8 cellular contexts compared by ENCODE assay signal in the genomic region with DNA sequence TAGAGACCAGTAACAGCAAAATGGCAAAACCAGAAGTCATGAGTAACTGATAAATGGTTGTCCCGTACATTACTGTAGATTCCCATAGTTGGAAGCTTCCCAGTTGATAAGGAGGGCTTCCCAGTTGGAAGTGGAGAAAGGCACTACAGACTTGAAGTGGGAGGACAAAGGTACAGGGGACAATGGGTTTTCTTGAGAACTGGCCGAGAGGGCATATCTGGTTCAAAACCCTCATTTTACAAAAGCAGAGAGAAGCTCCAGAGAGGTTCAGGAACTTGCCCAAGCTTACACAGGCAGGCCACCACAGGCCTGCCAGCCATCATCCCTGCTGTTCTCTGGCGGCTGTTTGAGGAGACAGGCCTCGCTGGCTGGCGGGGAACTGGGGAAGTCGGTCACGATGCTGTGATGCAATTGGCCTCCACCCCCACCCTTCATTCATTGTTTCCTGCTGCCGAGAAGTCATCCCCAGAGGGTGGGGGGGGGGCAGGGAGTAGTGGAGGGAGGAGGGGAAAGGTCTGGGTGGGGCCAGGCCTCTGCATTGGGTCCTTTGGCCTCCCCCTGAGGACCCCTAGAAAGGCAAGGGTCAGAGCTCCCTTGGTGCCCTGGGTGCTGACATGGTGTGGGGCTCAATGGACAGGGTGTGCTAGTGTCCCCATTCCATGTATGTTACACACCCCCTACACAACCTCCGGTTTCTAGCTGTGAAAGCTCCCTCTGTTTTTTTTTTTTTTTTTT. TPM values are rescaled to one million over a fixed set of nuclear protein-coding genes. Genes with fewer than 3 reads are reported as not detected.
A peak's percentile ranks its signal among the peaks of the same experiment; 100 is the strongest.
DNase-seq lines count a peak whose midpoint lies in the region; FAIRE-seq and TF ChIP-seq lines count a peak whose summit lies in the region.

No MANE protein-coding gene starts in this region.

- peak; percentile 88 for DNase-seq in OCI-M1 (lab: John Stamatoyannopoulos, UW)
- peak; percentile 47 for DNase-seq in activated gamma-delta T cell treated with Interleukin-2 at 50 U/mL for 16 hours
- peak; percentile 74 for DNase-seq in frontal cortex (ENCODE audit: low spot score in 2 of 2)
- DNase-seq in posterior cingulate gyrus = peak; percentile 58 to 95 (median 72)
- no peak for DNase-seq in HEK293T (ENCODE audit: extremely low spot score)
- DNase-seq in DMS114 treated with DMSO at 0.1 percent for 48 hours (lab: John Stamatoyannopoulos, UW; ENCODE audit: unreplicated experiment) = no peak
- DNase-seq in NCI-H510A (lab: John Stamatoyannopoulos, UW) = no peak

- no peak for FAIRE-seq in frontal cortex (lab: Jason Lieb, UNC)

- CTCF ChIA-PET in HEK293T (lab: Yijun Ruan, JAX) = interaction anchor here (0.6 to 4.1 kb wide), 2 partner anchors 11 to 76 kb away, joined by 3 to 29 read pairs; no protein-coding TSS in a partner anchor

- intact Hi-C loops in posterior cingulate gyrus (cut with DNase I) = no loop called here

- POLR2A ChIA-PET in HEK293T (lab: Yijun Ruan, JAX) = interaction anchor here (0.6 to 2.4 kb wide), 5 partner anchors 12 to 25 kb away, joined by 3 to 14 read pairs (median 3); no protein-coding TSS in a partner anchor

- H3K4me3 ChIP-seq in GM08714 (ENCODE audit: low read length) = peak overlapping the region; percentile 78; the same call in 1 of the 2 replicates

TF ChIP-seq in HEK293T, 16 proteins besides CTCF, POLR2A, EP300 and RAD21:
- TF ChIP-seq ARNT (IDR thresholded peaks at IDR 0.05) (no peak), FOXA1 (IDR thresholded peaks at IDR 0.05) (no peak), FOXK2 (IDR thresholded peaks at IDR 0.05) (no peak), HDGF (IDR thresholded peaks at IDR 0.05; ENCODE audit: borderline replicate concordance) (no peak), ZNF384 (IDR thresholded peaks at IDR 0.05) (no peak), FOXM1 (IDR thresholded peaks at IDR 0.05; ENCODE audit: borderline replicate concordance) (no peak), NFRKB (IDR thresholded peaks at IDR 0.05) (no peak)

RNA-seq across cellular contexts. Expression of a gene that starts 3.0 kb away (rescaled TPM):
- 3.3 TPM for total RNA-seq in frontal cortex

RNA-seq across cellular contexts. Expression of a gene that starts 27.9 kb away (rescaled TPM):
- 18.3 TPM for total RNA-seq in frontal cortex

RNA-seq across cellular contexts. Expression of a gene that starts 39.9 kb away (rescaled TPM):
- 6.9 TPM for total RNA-seq in frontal cortex

Comparison
In these comparisons a context has a peak if more than half of its experiments do, and no peak if none do; other contexts are left out.
1. DNase-seq: peak in OCI-M1 (single experiment), activated gamma-delta T cell treated with Interleukin-2 at 50 U/mL for 16 hours (single experiment), frontal cortex (2 of 2) and posterior cingulate gyrus (10 of 10); none in HEK293T (single experiment), DMS114 treated with DMSO at 0.1 percent for 48 hours (single experiment) and NCI-H510A (single experiment).